Comparison of ENCODE assay signal across 14 cellular contexts in the genomic region with DNA sequence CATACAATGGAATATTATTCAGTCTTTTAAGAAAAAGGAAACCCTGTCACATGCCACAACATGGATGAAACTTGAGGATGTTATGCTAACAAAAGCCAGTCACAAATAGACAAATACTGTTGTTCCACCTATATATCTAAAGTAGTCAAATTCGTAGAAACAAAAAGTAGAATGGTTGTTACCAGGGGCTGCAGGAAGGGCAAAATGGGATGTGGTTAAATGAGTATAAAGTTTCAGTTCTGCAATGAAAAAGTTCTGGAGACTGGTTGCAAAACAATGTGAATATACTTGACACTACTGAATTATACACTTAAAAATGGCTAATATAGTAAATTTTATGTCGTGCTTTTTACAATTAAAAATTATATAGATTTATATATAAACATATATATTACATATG. TPM values are rescaled to one million over a fixed set of nuclear protein-coding genes. Genes with fewer than 3 reads are reported as not detected.
DNase-seq lines count a peak whose midpoint lies in the region; ATAC-seq and TF ChIP-seq lines count a peak whose summit lies in the region.
"Had no signal": no experiment of that assay in that cellular context is flagged by ENCODE, and none has a peak within 500 bp of the region (broad histone marks: within the 10 kb centered on the region; RNA-seq: fewer than 3 reads in every experiment).

No MANE protein-coding gene starts in this region.

- H4K20me1 ChIP-seq in OCI-LY7 (ENCODE audit: insufficient read depth, low read length) = no peaks in the 10 kb centered on the region

- peak; percentile 98 for ATAC-seq in GM18858 (IDR thresholded peaks at IDR 0.05; ENCODE audit: unreplicated experiment)
- peak; percentile 81 for ATAC-seq in GM21619 (IDR thresholded peaks at IDR 0.05; ENCODE audit: unreplicated experiment)
- peak; percentile 85 for ATAC-seq in HG03139 (IDR thresholded peaks at IDR 0.05; ENCODE audit: unreplicated experiment)
- ATAC-seq: body of pancreas had no signal

- CTCF ChIA-PET in OCI-LY7 (lab: Charles Lee; ENCODE audit: unreplicated experiment) = no interaction called here

- no peak overlapping the region for H3K27ac ChIP-seq in OCI-LY7 (ENCODE audit: low read depth, low read length, poor library complexity, severe bottlenecking)
- H3K27ac ChIP-seq in colonic mucosa = no peak overlapping the region
- H3K27ac ChIP-seq: body of pancreas, SJSA1 had no signal

- H3K79me2 ChIP-seq in OCI-LY7 (ENCODE audit: insufficient read depth, low read depth, low read length) = no peaks in the 10 kb centered on the region

- H3K4me1 ChIP-seq in OCI-LY7 (ENCODE audit: insufficient read depth, low read length, poor library complexity, severe bottlenecking) = peaks cover 3% of the 10 kb centered on the region
- H3K4me1 ChIP-seq in colonic mucosa = no peaks in the 10 kb centered on the region
- H3K4me1 ChIP-seq: body of pancreas, SJSA1 had no signal

- H3K4me2 ChIP-seq in OCI-LY7 (ENCODE audit: low read length) = no peak overlapping the region

- H3K27me3 ChIP-seq in colonic mucosa = no peaks in the 10 kb centered on the region
- no peaks in the 10 kb centered on the region for H3K27me3 ChIP-seq in MG63
- H3K27me3 ChIP-seq: body of pancreas, SJSA1 had no signal

- no peak overlapping the region for H2AFZ ChIP-seq in OCI-LY7 (ENCODE audit: low read length)

- no peak for TF ChIP-seq CTCF in OCI-LY7 (conservative IDR thresholded peaks at IDR 0.05; ENCODE audit: low read length)
- TF ChIP-seq CTCF in colonic mucosa (IDR thresholded peaks at IDR 0.05) = no peak

- intact Hi-C loops in OCI-LY7 (cut with micrococcal nuclease; ENCODE audit: unreplicated experiment) = no loop called here
- intact Hi-C loops in colonic mucosa (cut with DNase I) = no loop called here

- H3K36me3 ChIP-seq in OCI-LY7 (ENCODE audit: insufficient read depth, low read length) = no peaks in the 10 kb centered on the region
- H3K36me3 ChIP-seq in colonic mucosa = no peaks in the 10 kb centered on the region
- no peaks in the 10 kb centered on the region for H3K36me3 ChIP-seq in MG63
- H3K36me3 ChIP-seq: SJSA1 had no signal

- H3K9me2 ChIP-seq in OCI-LY7 (ENCODE audit: insufficient read depth, low read length) = no peaks in the 10 kb centered on the region

- H3K4me3 ChIP-seq in OCI-LY7 (ENCODE audit: low read depth, low read length, poor library complexity, severe bottlenecking) = no peak overlapping the region
- H3K4me3 ChIP-seq in colonic mucosa = no peak overlapping the region
- H3K4me3 ChIP-seq in MG63 = no peak overlapping the region
- H3K4me3 ChIP-seq: body of pancreas, SJSA1 had no signal

- DNase-seq in OCI-LY7 (ENCODE audit: low spot score) (peak; percentile 11), colonic mucosa (no peak), AG08396 (ENCODE audit: low spot score) (no peak), MG63 (no peak), GDM1 (lab: John Stamatoyannopoulos, UW) (no peak)
- DNase-seq: body of pancreas; NCI-H2081; occipital lobe; stimulated activated CD4-positive, alpha-beta T cell treated with anti-CD3 and anti-CD28 coated beads, Interleukin-4, amount 100 ng/mL, for 4 hours had no signal

- H3K9me3 ChIP-seq in OCI-LY7 (ENCODE audit: low read length) (no peaks in the 10 kb centered on the region), colonic mucosa (no peaks in the 10 kb centered on the region), MG63 (no peaks in the 10 kb centered on the region)
- H3K9me3 ChIP-seq: body of pancreas, SJSA1 had no signal

- no peak overlapping the region for H3K9ac ChIP-seq in colonic mucosa (ENCODE audit: low read depth in 2 of 2, low read length in 2 of 2)

- BruUV-seq in OCI-LY7 (replicated peaks; lab: Mats Ljungman, UMichigan) = no TSS peak

- POLR2A ChIA-PET in OCI-LY7 (lab: Charles Lee) = no interaction called here

RNA-seq across cellular contexts. Expression of a gene that starts 12.2 kb away (rescaled TPM):
- not detected in 2 replicates for total RNA-seq in OCI-LY7 (2014; rRNA removed; shearing (Covaris generic))
- total RNA-seq in OCI-LY7 (2022) = not detected in 2 replicates
- under 1 TPM in 1 of 2 donors, not detected in 1; 0.77 TPM for total RNA-seq in colonic mucosa
- total RNA-seq in MG63 (2014; rRNA removed; shearing (Covaris generic); ENCODE audit: low replicate concordance) = 1.3 TPM in 1 of 2 replicates, not detected in the other
- total RNA-seq: body of pancreas; CD4-positive, CD25-positive, alpha-beta regulatory T cell; SJSA1 had no signal
